8 cellular contexts compared by ENCODE assay signal in genomic region chr1:150926094-150926741, GRCh38. TPM values are rescaled to one million over a fixed set of nuclear protein-coding genes. Genes with fewer than 3 reads are reported as not detected.
DNase-seq lines count a peak whose midpoint lies in the region; ATAC-seq and TF ChIP-seq lines count a peak whose summit lies in the region.

Gene SETDB1, plus strand, starts transcription at chr1:150926363. Its CDS starts 1,352 bp downstream, at chr1:150927715.

- peak in 3 of 11 experiments; percentile 27 to 30 (median 29) for TF ChIP-seq CTCF in spleen (IDR thresholded peaks at IDR 0.05 in 8 of 11, conservative IDR thresholded peaks at IDR 0.05 in 3 of 11)

- peaks cover 0 to 6% (median 5%) of the 10 kb centered on the region in 8 donors for H3K9me3 ChIP-seq in spleen

- peaks cover 0 to 39% (median 37%) of the 10 kb centered on the region in 6 donors for H3K36me3 ChIP-seq in spleen

- peak in 1 of 3 donors; percentile 25 for TF ChIP-seq POLR2A in spleen (IDR thresholded peaks at IDR 0.05)

- WGBS in spleen, 5 donors: 1% methylated on average over 40 of the region's 40 CpGs

- ATAC-seq in GM19023 (IDR thresholded peaks at IDR 0.05; ENCODE audit: unreplicated experiment) (peak; percentile 93), HG03280 (IDR thresholded peaks at IDR 0.05; ENCODE audit: unreplicated experiment) (peak; percentile 89)

- DNase-seq in AG08396 (ENCODE audit: low spot score): peak; percentile 92
- DNase-seq in NCI-H345 treated with DMSO at 0.1 percent for 48 hours (lab: John Stamatoyannopoulos, UW; ENCODE audit: unreplicated experiment): peak; percentile 100
- DNase-seq in activated CD4-positive, CD25-positive, alpha-beta regulatory T cell (lab: John Stamatoyannopoulos, UW): peak; percentile 68 to 83 (median 81)
- peak; percentile 92 for DNase-seq in central memory CD4-positive, alpha-beta T cell
- DNase-seq in inferior parietal cortex (ENCODE audit: extremely low spot score): peak; percentile 97
- DNase-seq in spleen: peak; percentile 97

- no peaks in the 10 kb centered on the region for H3K27me3 ChIP-seq in spleen (replicated peaks in 1 of 7)

- peak within 1 kb of the TSS; percentile 64 to 95 (median 89) for H3K27ac ChIP-seq in spleen

- peaks cover 10 to 47% (median 27%) of the 10 kb centered on the region in 6 donors for H3K4me1 ChIP-seq in spleen

- peak within 1 kb of the TSS; percentile 39 to 78 (median 66) for H3K4me3 ChIP-seq in spleen

- intact Hi-C loops in spleen (cut with DNase I; ENCODE audit: low total_unique reads): loop anchor here (10.0 kb wide), 1 partner anchor 49 kb away; the partner anchor contains the start of gene CERS2

RNA-seq across cellular contexts. Expression of gene SETDB1, which starts in this region (rescaled TPM):
- total RNA-seq in spleen: 10 to 100 TPM; 50.0 to 82.4 (median 62.7) TPM
- 10 to 100 TPM; 16.9 to 28.0 (median 27.7) TPM for polyA plus RNA-seq in spleen

Comparison
In these comparisons a context has a peak if more than half of its experiments do, and no peak if none do; other contexts are left out.
1. Peak in every context shown above with its lines: DNase-seq, ATAC-seq, H3K4me3 ChIP-seq and H3K27ac ChIP-seq.